ENCODE assay signal across 1 cellular context in genomic region chr2:27752551-27753237, GRCh38.
TF ChIP-seq lines count a peak whose summit lies in the region.

No MANE protein-coding gene starts in this region.

TF ChIP-seq in HepG2, 621 proteins besides CTCF, POLR2A, EP300 and RAD21 (continued from another document and continues in another):
- TF ChIP-seq RERE (CRISPR knock-in tag; IDR thresholded peaks at IDR 0.05; ENCODE audit: low read depth) = no peak
- 0 out of 2 replicates have a peak, but pooled peaks have one; percentile 58 for TF ChIP-seq ZNF451 (CRISPR knock-in tag; IDR thresholded peaks at IDR 0.05)
- TF ChIP-seq ZNF18 (CRISPR knock-in tag; IDR thresholded peaks at IDR 0.05; ENCODE audit: insufficient replicate concordance) = peak; percentile 39
- peak; percentile 5; the same call in 1 of the 2 replicates for TF ChIP-seq ARNTL (CRISPR knock-in tag; IDR thresholded peaks at IDR 0.05)
- TF ChIP-seq ASH2L (IDR thresholded peaks at IDR 0.05; ENCODE audit: insufficient read length, low read depth, low read length) = peak; percentile 68
- TF ChIP-seq ZSCAN29 (CRISPR knock-in tag; conservative IDR thresholded peaks at IDR 0.05) = peak; percentile 47; the same call in 1 of the 2 replicates
- peak; percentile 66 for TF ChIP-seq HMG20A (CRISPR knock-in tag; IDR thresholded peaks at IDR 0.05; ENCODE audit: borderline replicate concordance)
- TF ChIP-seq SIX4 (CRISPR knock-in tag; IDR thresholded peaks at IDR 0.05) = no peak
- peak; percentile 65; the same call in 1 of the 2 replicates for TF ChIP-seq GATA4 (IDR thresholded peaks at IDR 0.05; ENCODE audit: borderline replicate concordance, low read depth)
- TF ChIP-seq ZNF33B (CRISPR knock-in tag; IDR thresholded peaks at IDR 0.05) = no peak
- TF ChIP-seq ZBTB46 (CRISPR knock-in tag; IDR thresholded peaks at IDR 0.05; ENCODE audit: borderline replicate concordance) = 0 out of 2 replicates have a peak, but pooled peaks have one; percentile 61
- TF ChIP-seq ZNF557 (CRISPR knock-in tag; IDR thresholded peaks at IDR 0.05) = 0 out of 2 replicates have a peak, but pooled peaks have one; percentile 32
- TF ChIP-seq NCOA1 (CRISPR knock-in tag; IDR thresholded peaks at IDR 0.05) = 0 out of 2 replicates have a peak, but pooled peaks have one; percentile 60
- no peak for TF ChIP-seq LCORL (IDR thresholded peaks at IDR 0.05)
- TF ChIP-seq LCORL (CRISPR knock-in tag; IDR thresholded peaks at IDR 0.05) = peak; percentile 53; the same call in 1 of the 2 replicates
- no peak for TF ChIP-seq GATAD1 (CRISPR knock-in tag; IDR thresholded peaks at IDR 0.05)
- TF ChIP-seq ZNF550 (CRISPR knock-in tag; IDR thresholded peaks at IDR 0.05; ENCODE audit: borderline replicate concordance) = 0 out of 2 replicates have a peak, but pooled peaks have one; percentile 42
- TF ChIP-seq HIC2 (CRISPR knock-in tag; IDR thresholded peaks at IDR 0.05; ENCODE audit: low read depth) = peak; percentile 1; the same call in 1 of the 2 replicates
- TF ChIP-seq PAF1 (CRISPR knock-in tag; IDR thresholded peaks at IDR 0.05) = no peak
- peak; percentile 25; the same call in 1 of the 2 replicates for TF ChIP-seq HDAC1 (CRISPR knock-in tag; IDR thresholded peaks at IDR 0.05)
- TF ChIP-seq ZNF430 (CRISPR knock-in tag; IDR thresholded peaks at IDR 0.05) = 0 out of 2 replicates have a peak, but pooled peaks have one; percentile 68
- peak; percentile 4; the same call in 1 of the 2 replicates for TF ChIP-seq ATF2 (CRISPR knock-in tag; IDR thresholded peaks at IDR 0.05)
- no peak for TF ChIP-seq MNT (IDR thresholded peaks at IDR 0.05)
- peak; percentile 16 for TF ChIP-seq THAP7 (CRISPR knock-in tag; IDR thresholded peaks at IDR 0.05)
- no peak for TF ChIP-seq FOXP1 (IDR thresholded peaks at IDR 0.05)
- TF ChIP-seq FOXP1 (CRISPR knock-in tag; IDR thresholded peaks at IDR 0.05) = peak; percentile 16; the same call in 1 of the 2 replicates
- peak; percentile 77; the same call in 1 of the 2 replicates for TF ChIP-seq ZBTB10 (CRISPR knock-in tag; IDR thresholded peaks at IDR 0.05; ENCODE audit: borderline replicate concordance)
- TF ChIP-seq ZNF724P (CRISPR knock-in tag; IDR thresholded peaks at IDR 0.05; ENCODE audit: borderline replicate concordance) = peak; percentile 30; the same call in 1 of the 2 replicates
- no peak for TF ChIP-seq RBM22 (optimal IDR thresholded peaks at IDR 0.05; ENCODE audit: low read length)
- TF ChIP-seq ZBTB34 (CRISPR knock-in tag; IDR thresholded peaks at IDR 0.05) = 0 out of 2 replicates have a peak, but pooled peaks have one; percentile 27
- TF ChIP-seq U2AF2 (IDR thresholded peaks at IDR 0.05; ENCODE audit: low read depth, low read length) = 0 out of 2 replicates have a peak, but pooled peaks have one; percentile 10
- TF ChIP-seq BCL6 (CRISPR knock-in tag; IDR thresholded peaks at IDR 0.05) = peak; percentile 50
- no peak for TF ChIP-seq ZNF337 (CRISPR knock-in tag; IDR thresholded peaks at IDR 0.05; ENCODE audit: borderline replicate concordance, low read depth)
- peak; percentile 21; the same call in 1 of the 2 replicates for TF ChIP-seq KDM5A (IDR thresholded peaks at IDR 0.05; ENCODE audit: borderline replicate concordance, low read length)
- peak; percentile 58 for TF ChIP-seq RFXAP (CRISPR knock-in tag; IDR thresholded peaks at IDR 0.05; ENCODE audit: borderline replicate concordance)
- no peak for TF ChIP-seq NONO (IDR thresholded peaks at IDR 0.05)
- 0 out of 2 replicates have a peak, but pooled peaks have one; percentile 54 for TF ChIP-seq NONO (CRISPR knock-in tag; conservative IDR thresholded peaks at IDR 0.05)
- peak; percentile 76 for TF ChIP-seq U2AF1 (optimal IDR thresholded peaks at IDR 0.05; ENCODE audit: low read depth, low read length)
- TF ChIP-seq MTF1 (CRISPR knock-in tag; IDR thresholded peaks at IDR 0.05) = 0 out of 2 replicates have a peak, but pooled peaks have one; percentile 16
- TF ChIP-seq JUN (CRISPR knock-in tag; IDR thresholded peaks at IDR 0.05) = peak; percentile 65
- peak; percentile 34; the same call in 1 of the 2 replicates for TF ChIP-seq CCDC6 (CRISPR knock-in tag; IDR thresholded peaks at IDR 0.05)
- TF ChIP-seq GFI1 (CRISPR knock-in tag; IDR thresholded peaks at IDR 0.05; ENCODE audit: borderline replicate concordance) = peak; percentile 45; the same call in 1 of the 2 replicates
